ENCODE assay signal across 18 cellular contexts in the genomic region with DNA sequence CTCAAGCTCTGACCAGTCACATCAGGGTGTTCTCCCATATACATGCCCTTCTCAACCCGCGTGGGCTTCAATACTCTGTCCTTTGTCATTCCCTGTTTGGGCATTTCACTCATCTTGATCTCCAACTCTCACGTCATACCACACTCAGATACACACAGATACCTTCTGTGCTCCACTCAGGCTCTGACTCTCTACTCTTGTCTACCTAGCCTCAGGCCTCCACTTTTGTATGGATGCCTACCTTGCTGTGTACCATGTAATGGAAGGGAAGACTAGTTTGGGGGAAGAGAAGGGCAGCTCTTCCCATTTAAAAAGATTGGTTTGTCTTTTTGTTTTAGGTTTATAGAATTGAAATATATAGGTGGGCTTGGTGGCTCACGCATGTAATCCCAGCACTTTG. TPM values are rescaled to one million over a fixed set of nuclear protein-coding genes. Genes with fewer than 3 reads are reported as not detected.
DNase-seq lines count a peak whose midpoint lies in the region; ATAC-seq lines count a peak whose summit lies in the region.
"Had no signal": no experiment of that assay in that cellular context is flagged by ENCODE, and none has a peak within 500 bp of the region (broad histone marks: within the 10 kb centered on the region; RNA-seq: fewer than 3 reads in every experiment).

No MANE protein-coding gene starts in this region.

- ATAC-seq in stimulated activated naive CD8-positive, alpha-beta T cell treated with anti-CD3 and anti-CD28 coated beads, Interleukin-15, Interleukin-2, amounts not matched to agents 100 U/mL and 50 U/mL, for 24 hours: no peak
- no peak for ATAC-seq in T-helper 17 cell
- no peak for ATAC-seq in effector memory CD8-positive, alpha-beta T cell (replicated peaks)
- ATAC-seq in GM18502 (IDR thresholded peaks at IDR 0.05; ENCODE audit: poor library complexity, unreplicated experiment): no peak
- no peak for ATAC-seq in GM21423 (IDR thresholded peaks at IDR 0.05; ENCODE audit: unreplicated experiment)
- ATAC-seq: foreskin keratinocyte, left lobe of liver had no signal

- no peaks in the 10 kb centered on the region for H3K27me3 Mint-ChIP-seq in stimulated activated naive CD8-positive, alpha-beta T cell treated with anti-CD3 and anti-CD28 coated beads, Interleukin-15, Interleukin-2, amounts not matched to agents 100 ng/mL and 50 ng/mL, for 24 hours
- no peaks in the 10 kb centered on the region for H3K27me3 Mint-ChIP-seq in T-helper 17 cell
- no peaks in the 10 kb centered on the region for H3K27me3 Mint-ChIP-seq in effector memory CD8-positive, alpha-beta T cell
- H3K27me3 Mint-ChIP-seq: natural killer cell treated with Interleukin-12 subunit alpha and Interleukin-12 subunit beta and Interleukin-15 and Interleukin-18, amount 100 ng/mL, for 72 hours had no signal

- peak overlapping the region; percentile 57 for H3K4me3 Mint-ChIP-seq in stimulated activated naive CD8-positive, alpha-beta T cell treated with anti-CD3 and anti-CD28 coated beads, Interleukin-15, Interleukin-2, amounts not matched to agents 100 ng/mL and 50 ng/mL, for 24 hours
- peak overlapping the region; percentile 28 for H3K4me3 Mint-ChIP-seq in T-helper 17 cell
- H3K4me3 Mint-ChIP-seq in effector memory CD8-positive, alpha-beta T cell: peak overlapping the region in 1 of 2 donors; percentile 63

- H3K9me3 Mint-ChIP-seq in stimulated activated naive CD8-positive, alpha-beta T cell treated with anti-CD3 and anti-CD28 coated beads, Interleukin-15, Interleukin-2, amounts not matched to agents 100 ng/mL and 50 ng/mL, for 24 hours: no peaks in the 10 kb centered on the region
- no peaks in the 10 kb centered on the region for H3K9me3 Mint-ChIP-seq in effector memory CD8-positive, alpha-beta T cell
- H3K9me3 Mint-ChIP-seq: activated naive CD4-positive, alpha-beta T cell treated with anti-CD3 and anti-CD28 coated beads, Interleukin-2, amount 50 U/mL, for 72 hours; natural killer cell treated with Interleukin-12 subunit alpha and Interleukin-12 subunit beta and Interleukin-15 and Interleukin-18, amount 100 ng/mL, for 72 hours had no signal

- peaks cover 42% of the 10 kb centered on the region for H3K36me3 Mint-ChIP-seq in stimulated activated naive CD8-positive, alpha-beta T cell treated with anti-CD3 and anti-CD28 coated beads, Interleukin-15, Interleukin-2, amounts not matched to agents 100 ng/mL and 50 ng/mL, for 24 hours (ENCODE audit: low read depth)
- H3K36me3 Mint-ChIP-seq in T-helper 17 cell (ENCODE audit: low read depth): peaks cover 2% of the 10 kb centered on the region
- H3K36me3 Mint-ChIP-seq in effector memory CD8-positive, alpha-beta T cell (ENCODE audit: insufficient read depth): peaks cover 29% of the 10 kb centered on the region

- no peaks in the 10 kb centered on the region for H3K9me3 ChIP-seq in T-helper 17 cell (ENCODE audit: control insufficient read depth, low read length, poor library complexity, severe bottlenecking)
- H3K9me3 ChIP-seq: sigmoid colon, suprapubic skin, uterus had no signal

- peaks cover 53% of the 10 kb centered on the region for H3K4me1 Mint-ChIP-seq in stimulated activated naive CD8-positive, alpha-beta T cell treated with anti-CD3 and anti-CD28 coated beads, Interleukin-15, Interleukin-2, amounts not matched to agents 100 ng/mL and 50 ng/mL, for 24 hours (ENCODE audit: low read depth)
- H3K4me1 Mint-ChIP-seq in T-helper 17 cell: peaks cover 26% of the 10 kb centered on the region
- H3K4me1 Mint-ChIP-seq in effector memory CD8-positive, alpha-beta T cell (ENCODE audit: low read depth in 2 of 2): peaks cover 26 to 36% of the 10 kb centered on the region in 2 donors

- no peak for DNase-seq in stimulated activated naive CD8-positive, alpha-beta T cell treated with anti-CD3 and anti-CD28 coated beads, Interleukin-15, Interleukin-2, amounts not matched to agents 100 U/mL and 50 U/mL, for 24 hours
- DNase-seq in T-helper 17 cell (no peak), SKM-1 treated with dmso at 0.1 percent for 144 hours (lab: John Stamatoyannopoulos, UW; ENCODE audit: unreplicated experiment) (no peak)
- DNase-seq in effector memory CD8-positive, alpha-beta T cell: no peak
- DNase-seq: COR-L47, foreskin keratinocyte, NCI-H2029, NCI-H226, NCI-H774, sigmoid colon, uterus had no signal

- peak overlapping the region; percentile 82 for H3K27ac Mint-ChIP-seq in stimulated activated naive CD8-positive, alpha-beta T cell treated with anti-CD3 and anti-CD28 coated beads, Interleukin-15, Interleukin-2, amounts not matched to agents 100 ng/mL and 50 ng/mL, for 24 hours
- H3K27ac Mint-ChIP-seq in T-helper 17 cell: peak overlapping the region; percentile 94
- peak overlapping the region; percentile 4 to 19 for H3K27ac Mint-ChIP-seq in effector memory CD8-positive, alpha-beta T cell

RNA-seq across cellular contexts. Expression of gene ASXL1, which starts 48.6 kb away (rescaled TPM):
- 100 to 1,000 TPM; 198 to 207 TPM for total RNA-seq in T-helper 17 cell

Comparison
In these comparisons a context has a peak if more than half of its experiments do, and no peak if none do; other contexts are left out.
1. H3K27ac Mint-ChIP-seq: peak in every context shown above with its lines; median percentile 94 in T-helper 17 cell; 82 in stimulated activated naive CD8-positive, alpha-beta T cell treated with anti-CD3 and anti-CD28 coated beads, Interleukin-15, Interleukin-2, amounts not matched to agents 100 ng/mL and 50 ng/mL, for 24 hours; 12 in effector memory CD8-positive, alpha-beta T cell.